In genomic region chr11:62806611-62807121, GRCh38 we compare ENCODE assay signal across 8 cellular contexts. TPM values are rescaled to one million over a fixed set of nuclear protein-coding genes. Genes with fewer than 3 reads are reported as not detected.
A peak's percentile ranks its signal among the peaks of the same experiment; 100 is the strongest.
DNase-seq lines count a peak whose midpoint lies in the region; ATAC-seq and TF ChIP-seq lines count a peak whose summit lies in the region.

No MANE protein-coding gene starts in this region.

- H3K36me3 Mint-ChIP-seq in CD14-positive monocyte = peaks cover 25 to 31% of the 10 kb centered on the region in 2 donors

- TF ChIP-seq CTCF in CD14-positive monocyte (IDR thresholded peaks at IDR 0.05) = no peak
- TF ChIP-seq CTCF in mammary epithelial cell (conservative IDR thresholded peaks at IDR 0.05 in 1 of 2, IDR thresholded peaks at IDR 0.05 in 1 of 2; ENCODE audit: extremely low read depth in 1 of 2, insufficient read depth in 1 of 2, low read depth in 1 of 2, low read length in 2 of 2) = no peak
- TF ChIP-seq CTCF in testis (IDR thresholded peaks at IDR 0.05) = no peak

- CTCF ChIA-PET in mammary epithelial cell (lab: Charles Lee; ENCODE audit: low non-redundant PET) = interaction anchor here (0.6 kb wide), 1 partner anchor 21 kb away, joined by 8 read pairs; no protein-coding TSS in a partner anchor

- no peaks in the 10 kb centered on the region for H3K9me3 ChIP-seq in mammary epithelial cell (replicated peaks; ENCODE audit: insufficient read depth, low read length)
- no peaks in the 10 kb centered on the region for H3K9me3 ChIP-seq in muscle layer of duodenum (ENCODE audit: control insufficient read depth in 1 of 2, low read length in 2 of 2)
- no peaks in the 10 kb centered on the region for H3K9me3 ChIP-seq in testis

- no TSS peak for BruUV-seq in mammary epithelial cell (replicated peaks; lab: Mats Ljungman, UMichigan)

- no peak overlapping the region for H3K4me2 ChIP-seq in mammary epithelial cell (ENCODE audit: insufficient read depth, low read depth, low read length)

- H3K4me3 ChIP-seq in mammary epithelial cell (replicated peaks in 1 of 3; ENCODE audit: insufficient read depth in 1 of 3, low read depth in 2 of 3, low read length in 3 of 3) (no peak overlapping the region), muscle layer of duodenum (ENCODE audit: low read depth in 1 of 2, low read length in 2 of 2) (no peak overlapping the region), testis (no peak overlapping the region)

- H2AFZ ChIP-seq in mammary epithelial cell (ENCODE audit: low read depth, low read length) = no peak overlapping the region

- peak overlapping the region; percentile 91 to 99 (median 98) for H3K27ac Mint-ChIP-seq in CD14-positive monocyte

- H3K27ac ChIP-seq in mammary epithelial cell (ENCODE audit: insufficient read depth, low read depth, low read length) = peak overlapping the region; percentile 77
- peak overlapping the region; percentile 58 for H3K27ac ChIP-seq in muscle layer of duodenum (ENCODE audit: low read length)
- H3K27ac ChIP-seq in testis = no peak overlapping the region

- no peak overlapping the region for H3K9ac ChIP-seq in mammary epithelial cell (ENCODE audit: insufficient read depth, low read length)

- in situ Hi-C loops in mammary epithelial cell (cut with MboI; ENCODE audit: low sequenced_read_pairs in 2 of 2) = no loop called here

- H3K27me3 Mint-ChIP-seq in CD14-positive monocyte (ENCODE audit: low read depth in 3 of 3) = peaks cover 0 to 3% (median 2%) of the 10 kb centered on the region in 3 donors

- peaks cover 23% of the 10 kb centered on the region for H3K79me2 ChIP-seq in mammary epithelial cell (ENCODE audit: insufficient read depth, low read length)

- peaks cover 3% of the 10 kb centered on the region for H3K36me3 ChIP-seq in mammary epithelial cell (ENCODE audit: insufficient read depth, low read length)
- H3K36me3 ChIP-seq in muscle layer of duodenum (ENCODE audit: control insufficient read depth in 1 of 2, insufficient read depth in 2 of 2, low read length in 2 of 2) = peaks cover 16 to 20% of the 10 kb centered on the region in 2 donors
- no peaks in the 10 kb centered on the region for H3K36me3 ChIP-seq in testis (ENCODE audit: low read depth, missing control alignments)

- H3K4me1 Mint-ChIP-seq in CD14-positive monocyte = peaks cover 40% of the 10 kb centered on the region

- H3K27me3 ChIP-seq in mammary epithelial cell (ENCODE audit: insufficient read depth, low read length) (no peaks in the 10 kb centered on the region), muscle layer of duodenum (ENCODE audit: low read depth, low read length) (no peaks in the 10 kb centered on the region), testis (no peaks in the 10 kb centered on the region)

- H3K4me1 ChIP-seq in mammary epithelial cell (ENCODE audit: insufficient read depth, low read length) (peaks cover 12% of the 10 kb centered on the region), muscle layer of duodenum (ENCODE audit: control insufficient read depth in 1 of 2, insufficient read depth in 2 of 2, low read length in 2 of 2) (peaks cover 13 to 20% of the 10 kb centered on the region in 2 donors), testis (peaks cover 10% of the 10 kb centered on the region)

- WGBS in mammary epithelial cell (ENCODE audit: low coverage, missing lambda C conversion rate) = 80% methylated on average over 2 of the region's 5 CpGs
- WGBS in testis, 2 donors = 69 to 76% methylated on average over 5 of the region's 5 CpGs

- DNase-seq in CD14-positive monocyte (ENCODE audit: low spot score) = peak; percentile 93
- DNase-seq in NAMALWA (ENCODE audit: low spot score) = peak; percentile 58
- DNase-seq in mammary epithelial cell = peak; percentile 55
- DNase-seq in testis = no peak
- DNase-seq in GM19240 (ENCODE audit: insufficient read length, low spot score) = no peak
- DNase-seq in dermis blood vessel endothelial cell = no peak

- H3K9me3 Mint-ChIP-seq in CD14-positive monocyte = no peaks in the 10 kb centered on the region

- peak overlapping the region; percentile 79 to 98 for H3K4me3 Mint-ChIP-seq in CD14-positive monocyte

- TF ChIP-seq POLR2A in testis (IDR thresholded peaks at IDR 0.05) = no peak

- dilution Hi-C loops in mammary epithelial cell (cut with HindIII; ENCODE audit: low sequenced_read_pairs) = no loop called here

- intact Hi-C loops in CD14-positive monocyte (cut with micrococcal nuclease) = no loop called here
- intact Hi-C loops in mammary epithelial cell (cut with micrococcal nuclease) = no loop called here
- intact Hi-C loops in testis (cut with DNase I; ENCODE audit: low total_unique reads) = no loop called here

- ATAC-seq in GM19455 (IDR thresholded peaks at IDR 0.05; ENCODE audit: unreplicated experiment) = no peak

- no peaks in the 10 kb centered on the region for H4K20me1 ChIP-seq in mammary epithelial cell (ENCODE audit: insufficient read depth, low read length)

RNA-seq across cellular contexts. Expression of gene NXF1, which starts 1.4 kb away (rescaled TPM):
- 10 to 100 TPM; 50.1 to 70.6 TPM for polyA plus RNA-seq in CD14-positive monocyte
- total RNA-seq in mammary epithelial cell = 10 to 100 TPM; 24.3 to 43.4 TPM
- 25.8 TPM for polyA plus RNA-seq in mammary epithelial cell
- polyA minus RNA-seq in mammary epithelial cell = 102 TPM
- 10 to 100 TPM; 94.6 to 98.7 TPM for total RNA-seq in testis
- polyA plus RNA-seq in testis (ENCODE audit: insufficient read depth, low read depth, low replicate concordance) = 88.3 TPM
- 38.1 and 44.2 TPM in 2 replicates for total RNA-seq in dermis blood vessel endothelial cell

RNA-seq across cellular contexts. Expression of gene TMEM223, which starts 14.9 kb away (rescaled TPM):
- polyA plus RNA-seq in CD14-positive monocyte = 10 to 100 TPM; 19.6 to 20.4 TPM
- 10 to 100 TPM; 12.5 to 14.6 TPM for total RNA-seq in mammary epithelial cell
- polyA plus RNA-seq in mammary epithelial cell = 25.5 TPM
- polyA minus RNA-seq in mammary epithelial cell = 4.1 TPM
- total RNA-seq in testis = 10 to 100 TPM; 24.1 to 25.5 TPM
- 11.5 TPM for polyA plus RNA-seq in testis (ENCODE audit: insufficient read depth, low read depth, low replicate concordance)
- total RNA-seq in dermis blood vessel endothelial cell = 10.7 and 21.8 TPM in 2 replicates

RNA-seq across cellular contexts. Expression of gene TMEM179B, which starts 19.5 kb away (rescaled TPM):
- polyA plus RNA-seq in CD14-positive monocyte = 100 to 1,000 TPM; 220 to 236 TPM
- total RNA-seq in mammary epithelial cell = 10 to 100 TPM; 20.5 to 26.9 TPM
- 57.7 TPM for polyA plus RNA-seq in mammary epithelial cell
- 51.5 TPM for polyA minus RNA-seq in mammary epithelial cell
- 100 to 1,000 TPM; 119 to 124 TPM for total RNA-seq in testis
- 87.0 TPM for polyA plus RNA-seq in testis (ENCODE audit: insufficient read depth, low read depth, low replicate concordance)
- total RNA-seq in dermis blood vessel endothelial cell = 29.0 and 41.7 TPM in 2 replicates

RNA-seq across cellular contexts. Expression of gene STX5, which starts 25.2 kb away (rescaled TPM):
- 10 to 100 TPM; 38.5 to 39.6 TPM for polyA plus RNA-seq in CD14-positive monocyte
- total RNA-seq in mammary epithelial cell = 10 to 100 TPM; 26.7 to 44.1 TPM
- 35.1 TPM for polyA plus RNA-seq in mammary epithelial cell
- 34.8 TPM for polyA minus RNA-seq in mammary epithelial cell
- total RNA-seq in testis = 10 to 100 TPM; 42.2 to 49.1 TPM
- polyA plus RNA-seq in testis (ENCODE audit: insufficient read depth, low read depth, low replicate concordance) = 55.0 TPM
- 34.4 and 36.8 TPM in 2 replicates for total RNA-seq in dermis blood vessel endothelial cell

RNA-seq across cellular contexts. Expression of gene TEX54, which starts 26.0 kb away (rescaled TPM):
- polyA plus RNA-seq in CD14-positive monocyte (under 1 TPM in 1 of 2 donors, not detected in 1; 0.74 TPM), mammary epithelial cell (not detected), testis (ENCODE audit: insufficient read depth, low read depth, low replicate concordance) (40.7 TPM)
- total RNA-seq in mammary epithelial cell (not detected), testis (10 to 100 TPM; 18.4 to 38.1 TPM), dermis blood vessel endothelial cell (not detected in 2 replicates)
- polyA minus RNA-seq in mammary epithelial cell = not detected

Comparison
In these comparisons a context has a peak if more than half of its experiments do, and no peak if none do; other contexts are left out.
1. DNase-seq: peak in CD14-positive monocyte (single experiment), NAMALWA (single experiment) and mammary epithelial cell (single experiment); none in testis (single experiment), GM19240 (single experiment) and dermis blood vessel endothelial cell (single experiment).
2. H3K27ac ChIP-seq: peak in mammary epithelial cell (single experiment) and muscle layer of duodenum (single experiment); none in testis (0 of 2).